10 cellular contexts compared by ENCODE assay signal in genomic region chr4:1291996-1292702, GRCh38. TPM values are rescaled to one million over a fixed set of nuclear protein-coding genes. Genes with fewer than 3 reads are reported as not detected.
DNase-seq lines count a peak whose midpoint lies in the region; FAIRE-seq and TF ChIP-seq lines count a peak whose summit lies in the region.
"Had no signal": no experiment of that assay in that cellular context is flagged by ENCODE, and none has a peak within 500 bp of the region (broad histone marks: within the 10 kb centered on the region; RNA-seq: fewer than 3 reads in every experiment).

No MANE protein-coding gene starts in this region.

- no peak for FAIRE-seq in astrocyte (lab: Jason Lieb, UNC)

- no peak overlapping the region for H3K4me3 Mint-ChIP-seq in CD14-positive monocyte
- peak overlapping the region; percentile 99; the same call in 1 of the 2 replicates for H3K4me3 Mint-ChIP-seq in HFFc6
- H3K4me3 Mint-ChIP-seq in astrocyte (ENCODE audit: unreplicated experiment): peak overlapping the region; percentile 97
- peak overlapping the region; percentile 95 to 97 (median 95) for H3K4me3 Mint-ChIP-seq in nephron

- H3K4me2 ChIP-seq in astrocyte (ENCODE audit: low read length): peak overlapping the region; percentile 30

- no peak overlapping the region for H3K4me3 ChIP-seq in astrocyte (ENCODE audit: insufficient read depth, low read depth, low read length)
- H3K4me3 ChIP-seq: uterus had no signal

- intact Hi-C loops in CD14-positive monocyte (cut with micrococcal nuclease): loop anchor here (5.0 kb wide), 2 partner anchors 40 to 360 kb away; partner anchors contain the start of genes GAK (in 1 of the 2) and TMEM175 (in 1 of the 2)

- H3K36me3 ChIP-seq in astrocyte (ENCODE audit: insufficient read depth, low read length): no peaks in the 10 kb centered on the region
- H3K36me3 ChIP-seq: uterus had no signal

- peaks cover 27 to 33% of the 10 kb centered on the region in 2 donors for H3K36me3 Mint-ChIP-seq in CD14-positive monocyte
- no peaks in the 10 kb centered on the region for H3K36me3 Mint-ChIP-seq in HFFc6 (ENCODE audit: low read depth)
- H3K36me3 Mint-ChIP-seq in astrocyte (ENCODE audit: low read depth, unreplicated experiment): peaks cover 3% of the 10 kb centered on the region
- no peaks in the 10 kb centered on the region for H3K36me3 Mint-ChIP-seq in nephron (ENCODE audit: low read depth)

- TF ChIP-seq CTCF in CD14-positive monocyte (IDR thresholded peaks at IDR 0.05) (no peak), HFFc6 (IDR thresholded peaks at IDR 0.05) (no peak), astrocyte (IDR thresholded peaks at IDR 0.05; ENCODE audit: insufficient read depth, low read depth, low read length) (no peak), nephron (IDR thresholded peaks at IDR 0.05; ENCODE audit: unreplicated experiment in 3 of 3) (no peak)

- no peak overlapping the region for H3K27ac ChIP-seq in astrocyte (ENCODE audit: low read depth, low read length)
- H3K27ac ChIP-seq: uterus had no signal

- H3K27me3 ChIP-seq in astrocyte (ENCODE audit: insufficient read depth, low read length): no peaks in the 10 kb centered on the region
- H3K27me3 ChIP-seq: uterus had no signal

- H3K27ac Mint-ChIP-seq in CD14-positive monocyte (peak overlapping the region; percentile 53 to 97 (median 77)), HFFc6 (peak overlapping the region; percentile 32), astrocyte (ENCODE audit: unreplicated experiment) (no peak overlapping the region), nephron (peak overlapping the region; percentile 38 to 94 (median 93))

- peaks cover 58% of the 10 kb centered on the region for H4K20me1 ChIP-seq in astrocyte (ENCODE audit: insufficient read depth, low read length)

- H3K4me1 ChIP-seq in astrocyte (ENCODE audit: insufficient read depth, low read length): peaks cover 27% of the 10 kb centered on the region

- H3K4me1 Mint-ChIP-seq in CD14-positive monocyte: peaks cover 39% of the 10 kb centered on the region
- H3K4me1 Mint-ChIP-seq in HFFc6 (ENCODE audit: low read depth): peaks cover 45% of the 10 kb centered on the region
- peaks cover 41% of the 10 kb centered on the region for H3K4me1 Mint-ChIP-seq in astrocyte (ENCODE audit: low read depth, unreplicated experiment)
- H3K4me1 Mint-ChIP-seq in nephron: peaks cover 24% of the 10 kb centered on the region

- no peaks in the 10 kb centered on the region for H3K9me3 ChIP-seq in astrocyte (ENCODE audit: insufficient read depth, low read depth, low read length)
- H3K9me3 ChIP-seq: uterus had no signal

- peaks cover 0 to 2% (median 0%) of the 10 kb centered on the region in 7 donors for H3K9me3 Mint-ChIP-seq in CD14-positive monocyte
- H3K9me3 Mint-ChIP-seq in HFFc6: no peaks in the 10 kb centered on the region
- H3K9me3 Mint-ChIP-seq in astrocyte (ENCODE audit: unreplicated experiment): no peaks in the 10 kb centered on the region
- H3K9me3 Mint-ChIP-seq in nephron: no peaks in the 10 kb centered on the region

- DNase-seq in CD14-positive monocyte (ENCODE audit: low spot score) (no peak), HFFc6 (no peak), astrocyte (ENCODE audit: low read depth) (no peak), activated gamma-delta T cell (lab: John Stamatoyannopoulos, UW) (no peak), NCI-H82 treated with DMSO at 0.1 percent for 48 hours (lab: John Stamatoyannopoulos, UW; ENCODE audit: unreplicated experiment) (no peak), occipital lobe (lab: John Stamatoyannopoulos, UW) (no peak)
- DNase-seq in stimulated activated naive CD4-positive, alpha-beta T cell (lab: John Stamatoyannopoulos, UW): no peak
- DNase-seq: DMS53, uterus had no signal

- H3K27me3 Mint-ChIP-seq in CD14-positive monocyte (ENCODE audit: low read depth in 3 of 3): peaks cover 0 to 1% (median 0%) of the 10 kb centered on the region in 3 donors
- H3K27me3 Mint-ChIP-seq in HFFc6 (ENCODE audit: insufficient read depth): peaks cover 5% of the 10 kb centered on the region; the same call in 1 of the 2 replicates
- H3K27me3 Mint-ChIP-seq in astrocyte (ENCODE audit: low read depth, unreplicated experiment): no peaks in the 10 kb centered on the region
- no peaks in the 10 kb centered on the region for H3K27me3 Mint-ChIP-seq in nephron (ENCODE audit: low read depth)

- H3K9ac ChIP-seq in astrocyte (ENCODE audit: low read length): peak overlapping the region; percentile 30

- H2AFZ ChIP-seq in astrocyte (ENCODE audit: low read depth, low read length): no peak overlapping the region

- H3K79me2 ChIP-seq in astrocyte (ENCODE audit: insufficient read depth, low read length): peaks cover 68% of the 10 kb centered on the region

RNA-seq across cellular contexts. Expression of gene MAEA, which starts 2.5 kb away (rescaled TPM):
- polyA plus RNA-seq in CD14-positive monocyte: 10 to 100 TPM; 34.3 to 37.7 TPM
- 10 to 100 TPM; 56.0 to 65.4 (median 60.6) TPM for total RNA-seq in HFFc6 (2021; fragmentation: NEBNext Ultra II Directional; extraction: Animal tissue kit (Norgen Biotek cat#: 25700))
- total RNA-seq in astrocyte (73.3 and 79.3 TPM in 2 replicates), occipital lobe (27.9 TPM)

RNA-seq across cellular contexts. Expression of gene CTBP1, which starts 43.2 kb away (rescaled TPM):
- 10 to 100 TPM; 21.3 to 42.1 TPM for polyA plus RNA-seq in CD14-positive monocyte
- 100 to 1,000 TPM; 109 to 126 (median 114) TPM for total RNA-seq in HFFc6 (2021; fragmentation: NEBNext Ultra II Directional; extraction: Animal tissue kit (Norgen Biotek cat#: 25700))
- total RNA-seq in astrocyte: 115 and 136 TPM in 2 replicates
- 237 TPM for total RNA-seq in occipital lobe

RNA-seq across cellular contexts. Expression of gene UVSSA, which starts 54.9 kb away (rescaled TPM):
- 1 to 10 TPM; 2.6 to 4.8 TPM for polyA plus RNA-seq in CD14-positive monocyte
- total RNA-seq in HFFc6 (2021; fragmentation: NEBNext Ultra II Directional; extraction: Animal tissue kit (Norgen Biotek cat#: 25700)): 1 to 10 TPM; 7.7 to 9.0 (median 8.7) TPM
- total RNA-seq in astrocyte (14.2 and 14.8 TPM in 2 replicates), occipital lobe (9.5 TPM)

Comparison
In these comparisons a context has a peak if more than half of its experiments do, and no peak if none do; other contexts are left out.
1. H3K4me3 Mint-ChIP-seq: peak in HFFc6 (single experiment), astrocyte (single experiment) and nephron (3 of 3); none in CD14-positive monocyte (0 of 2).